In genomic region chr4:144019277-144019676, GRCh38 we compare ENCODE assay signal across 1 cellular context.
A peak's percentile ranks its signal among the peaks of the same experiment; 100 is the strongest.
TF ChIP-seq lines count a peak whose summit lies in the region.
"Not testable (repeated sequence)": the region's sequence is repeated elsewhere in the genome, so short reads cannot be mapped to it uniquely, and the experiment has no call there.

Gene GYPB (minus strand): TSS chr4:144019380. CDS start chr4:144019287, 93 bp downstream.

TF ChIP-seq in K562, 482 proteins besides CTCF, POLR2A, EP300 and RAD21 (continued from another document and continues in another):
- TF ChIP-seq AFF1 (IDR thresholded peaks at IDR 0.05; ENCODE audit: low read depth in 1 of 2, partially characterized antibody in 2 of 2) (peak in 1 of 2 experiments; percentile 73), CXXC5 (CRISPR knock-in tag; IDR thresholded peaks at IDR 0.05) (peak; percentile 81), EHMT2 (IDR thresholded peaks at IDR 0.05) (peak; percentile 69; the same call in 1 of the 2 replicates), ZNF318 (IDR thresholded peaks at IDR 0.05; ENCODE audit: borderline replicate concordance in 1 of 2, low read depth in 1 of 2) (peak in 1 of 2 experiments; percentile 65; a peak in 1 of 4 replicates), JUND (IDR thresholded peaks at IDR 0.05; ENCODE audit: borderline replicate concordance, low read depth, low read length) (peak; percentile 41; the same call in 1 of the 2 replicates), RNF2 (IDR thresholded peaks at IDR 0.05) (peak; percentile 67; the same call in 1 of the 2 replicates), SMARCE1 (IDR thresholded peaks at IDR 0.05) (peak; percentile 92), ZNF175 (CRISPR knock-in tag; IDR thresholded peaks at IDR 0.05; ENCODE audit: low read depth) (0 out of 2 replicates have a peak, but pooled peaks have one; percentile 61), TFAP4 (CRISPR knock-in tag; IDR thresholded peaks at IDR 0.05; ENCODE audit: borderline replicate concordance) (peak; percentile 92), PHB2 (IDR thresholded peaks at IDR 0.05; ENCODE audit: low read depth) (peak; percentile 95), CC2D1A (IDR thresholded peaks at IDR 0.05) (peak; percentile 97), FOXM1 (IDR thresholded peaks at IDR 0.05; ENCODE audit: low read depth) (peak; percentile 98), FOXM1 (CRISPR knock-in tag; IDR thresholded peaks at IDR 0.05; ENCODE audit: low read depth) (peak; percentile 95; the same call in 1 of the 2 replicates), PBX2 (tag; conservative IDR thresholded peaks at IDR 0.05; ENCODE audit: low read depth) (peak; percentile 57), ATF4 (CRISPR knock-in tag; IDR thresholded peaks at IDR 0.05) (peak; percentile 85), TBL1XR1 (IDR thresholded peaks at IDR 0.05; ENCODE audit: low read length in 2 of 2) (peak in 1 of 2 experiments; percentile 59; a peak in 1 of 4 replicates), ATF3 (IDR thresholded peaks at IDR 0.05) (peak; percentile 87), ATF3 (CRISPR knock-in tag; conservative IDR thresholded peaks at IDR 0.05) (peak; percentile 51; the same call in 1 of the 2 replicates), DMBX1 (CRISPR knock-in tag; IDR thresholded peaks at IDR 0.05; ENCODE audit: borderline replicate concordance) (peak; percentile 93), YY1 (IDR thresholded peaks at IDR 0.05; ENCODE audit: borderline replicate concordance in 1 of 3, control insufficient read depth in 1 of 3, extremely low read depth in 1 of 3, insufficient read depth in 3 of 3, insufficient read length in 1 of 3, insufficient replicate concordance in 2 of 3, low read depth in 1 of 3, low read length in 2 of 3) (peak in 1 of 3 experiments; percentile 10), HDAC1 (IDR thresholded peaks at IDR 0.05) (peak in 1 of 2 experiments; percentile 17; a peak in 1 of 4 replicates), TAF9B (IDR thresholded peaks at IDR 0.05; ENCODE audit: partially characterized antibody) (peak; percentile 67), CEBPB (tag; IDR thresholded peaks at IDR 0.05) (peak; percentile 73), GATA2 (CRISPR knock-in tag; IDR thresholded peaks at IDR 0.05) (peak; percentile 94), ZBTB9 (CRISPR knock-in tag; IDR thresholded peaks at IDR 0.05) (0 out of 2 replicates have a peak, but pooled peaks have one; percentile 43), NR4A1 (tag; IDR thresholded peaks at IDR 0.05) (peak; percentile 68), CCNT2 (IDR thresholded peaks at IDR 0.05; ENCODE audit: borderline replicate concordance, extremely low read depth, insufficient read length, low read depth, low read length) (peak; percentile 72), ATF1 (tag; IDR thresholded peaks at IDR 0.05) (peak; percentile 47; the same call in 1 of the 2 replicates), NFIC (IDR thresholded peaks at IDR 0.05) (peak; percentile 93), DPF2 (IDR thresholded peaks at IDR 0.05) (peak; percentile 93), PKNOX1 (IDR thresholded peaks at IDR 0.05) (peak; percentile 61), ID3 (tag; IDR thresholded peaks at IDR 0.05) (0 out of 2 replicates have a peak, but pooled peaks have one; percentile 22), MEIS2 (IDR thresholded peaks at IDR 0.05; ENCODE audit: partially characterized antibody) (peak; percentile 79)
- not testable (repeated sequence) for TF ChIP-seq JUND (tag; IDR thresholded peaks at IDR 0.05; ENCODE audit: borderline replicate concordance, low read depth, low read length); PBX2 (CRISPR knock-in tag; IDR thresholded peaks at IDR 0.05; ENCODE audit: low read depth); NR4A1 (CRISPR knock-in tag; IDR thresholded peaks at IDR 0.05); ATF1 (CRISPR knock-in tag; IDR thresholded peaks at IDR 0.05); ID3 (CRISPR knock-in tag; IDR thresholded peaks at IDR 0.05)
